ENCODE assay signal across 21 cellular contexts in genomic region chr1:36116906-36117305, GRCh38. TPM values are rescaled to one million over a fixed set of nuclear protein-coding genes. Genes with fewer than 3 reads are reported as not detected.
"Had no signal": no experiment of that assay in that cellular context is flagged by ENCODE, and none has a peak within 500 bp of the region (broad histone marks: within the 10 kb centered on the region; RNA-seq: fewer than 3 reads in every experiment).

No MANE protein-coding gene starts in this region.

- H3K9me3 Mint-ChIP-seq: activated CD8-positive, alpha-beta T cell treated with anti-CD3 and anti-CD28 coated beads for 36 hours; activated naive CD4-positive, alpha-beta T cell treated with anti-CD3 and anti-CD28 coated beads, Interleukin-2, amount 50 U/mL, for 24 hours; activated T-cell treated with anti-CD3 and anti-CD28 coated beads, Interleukin-2, amount 50 U/mL, for 4 hours; dendritic cell treated with granulocyte-macrophage colony-stimulating factor and Interleukin-4, amounts not matched to agents 40 ng/mL and 50 ng/mL, for 4 days; effector memory CD8-positive, alpha-beta T cell; naive thymus-derived CD8-positive, alpha-beta T cell had no signal

- H3K4me1 ChIP-seq: adrenal gland had no signal

- H3K36me3 ChIP-seq: adrenal gland, right atrium auricular region, suprapubic skin, upper lobe of right lung, WERI-Rb-1 had no signal

- H3K27me3 Mint-ChIP-seq: activated CD8-positive, alpha-beta T cell treated with anti-CD3 and anti-CD28 coated beads for 36 hours; dendritic cell treated with granulocyte-macrophage colony-stimulating factor and Interleukin-4, amounts not matched to agents 40 ng/mL and 50 ng/mL, for 4 days had no signal

- H3K36me3 Mint-ChIP-seq: activated naive CD4-positive, alpha-beta T cell treated with anti-CD3 and anti-CD28 coated beads, Interleukin-2, amount 50 U/mL, for 24 hours; brain; naive thymus-derived CD8-positive, alpha-beta T cell had no signal

- H3K27ac ChIP-seq: adrenal gland, right atrium auricular region, suprapubic skin, upper lobe of right lung, WERI-Rb-1 had no signal

- ATAC-seq: activated CD8-positive, alpha-beta T cell treated with anti-CD3 and anti-CD28 coated beads for 36 hours; activated T-cell treated with anti-CD3 and anti-CD28 coated beads, Interleukin-2, amount 50 U/mL, for 4 hours; effector memory CD8-positive, alpha-beta T cell; left lobe of liver; naive thymus-derived CD8-positive, alpha-beta T cell; T-helper 17 cell; upper lobe of right lung had no signal

- H3K4me3 Mint-ChIP-seq: activated CD8-positive, alpha-beta T cell treated with anti-CD3 and anti-CD28 coated beads for 36 hours; activated naive CD4-positive, alpha-beta T cell treated with anti-CD3 and anti-CD28 coated beads, Interleukin-2, amount 50 U/mL, for 24 hours; activated T-cell treated with anti-CD3 and anti-CD28 coated beads, Interleukin-2, amount 50 U/mL, for 4 hours; brain; dendritic cell treated with granulocyte-macrophage colony-stimulating factor and Interleukin-4, amounts not matched to agents 40 ng/mL and 50 ng/mL, for 4 days; effector memory CD8-positive, alpha-beta T cell; naive thymus-derived CD8-positive, alpha-beta T cell; T-helper 17 cell had no signal

- H3K27ac Mint-ChIP-seq: activated CD8-positive, alpha-beta T cell treated with anti-CD3 and anti-CD28 coated beads for 36 hours; activated naive CD4-positive, alpha-beta T cell treated with anti-CD3 and anti-CD28 coated beads, Interleukin-2, amount 50 U/mL, for 24 hours; dendritic cell treated with granulocyte-macrophage colony-stimulating factor and Interleukin-4, amounts not matched to agents 40 ng/mL and 50 ng/mL, for 4 days; effector memory CD8-positive, alpha-beta T cell; progenitor cell of endocrine pancreas; T-helper 17 cell had no signal

- H3K4me3 ChIP-seq: adrenal gland, right atrium auricular region, suprapubic skin, upper lobe of right lung had no signal

- H3K27me3 ChIP-seq: adrenal gland, right atrium auricular region, suprapubic skin, upper lobe of right lung had no signal

- H3K9me3 ChIP-seq: adrenal gland, right atrium auricular region, suprapubic skin, upper lobe of right lung had no signal

- DNase-seq: activated CD8-positive, alpha-beta T cell treated with anti-CD3 and anti-CD28 coated beads for 36 hours; activated effector memory CD4-positive, alpha-beta T cell treated with anti-CD3 and anti-CD28 coated beads, Interleukin-2, amount 50 U/mL, for 16 hours; activated T-cell treated with anti-CD3 and anti-CD28 coated beads, Interleukin-2, amount 50 U/mL, for 4 hours; adrenal gland; effector memory CD8-positive, alpha-beta T cell; islet precursor cell; naive thymus-derived CD8-positive, alpha-beta T cell; occipital lobe; stimulated activated CD4-positive, alpha-beta T cell treated with anti-CD3 and anti-CD28 coated beads, Interleukin-15, amount 100 ng/mL, for 24 hours; stimulated activated CD4-positive, alpha-beta T cell treated with anti-CD3 and anti-CD28 coated beads, Interleukin-4, amount 100 ng/mL, for 1 hour; stimulated activated naive CD4-positive, alpha-beta T cell treated with Interleukin-2 at 50 U/mL for 16 hours; T-helper 17 cell; upper lobe of right lung; WERI-Rb-1 had no signal

RNA-seq across cellular contexts. Expression of gene TEKT2, which starts 33.0 kb away (rescaled TPM):
- total RNA-seq: left lobe of liver; naive thymus-derived CD8-positive, alpha-beta T cell had no signal
